Comparison of ENCODE assay signal across 1 cellular context in the genomic region with DNA sequence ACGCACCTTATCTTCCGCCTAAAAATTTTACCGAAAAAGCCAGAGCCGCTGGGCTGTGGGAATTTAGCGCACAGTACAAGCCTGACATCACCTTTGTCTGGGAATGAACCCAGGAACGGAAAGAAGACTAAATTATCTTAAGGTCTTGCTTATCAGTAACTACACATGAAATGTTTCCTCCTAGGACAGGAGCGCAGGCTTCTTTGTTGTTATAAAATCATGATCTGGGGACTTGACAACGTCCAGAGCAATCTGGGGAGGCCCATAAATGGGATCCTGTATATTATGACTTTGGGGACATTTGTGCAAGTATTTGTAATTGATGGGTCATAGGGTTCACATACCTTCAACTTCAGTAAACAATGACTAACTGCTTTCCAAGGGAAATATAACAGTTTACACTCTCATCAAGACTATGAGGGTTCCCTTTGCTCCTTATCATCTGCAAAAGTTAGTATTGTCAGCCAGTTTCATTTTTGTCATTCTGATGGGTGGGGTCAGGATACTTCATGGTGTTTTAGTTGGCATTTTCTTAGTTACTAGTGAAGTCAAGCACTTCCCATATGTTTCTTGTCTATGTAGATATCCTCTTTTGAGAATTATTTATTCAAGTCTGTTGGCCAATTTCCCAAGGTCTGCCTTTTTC.
TF ChIP-seq lines count a peak whose summit lies in the region.

No MANE protein-coding gene starts in this region.

TF ChIP-seq in HepG2, 621 proteins besides CTCF, POLR2A, EP300 and RAD21 (continued from another document and continues in another):
- TF ChIP-seq, protein P1, sequence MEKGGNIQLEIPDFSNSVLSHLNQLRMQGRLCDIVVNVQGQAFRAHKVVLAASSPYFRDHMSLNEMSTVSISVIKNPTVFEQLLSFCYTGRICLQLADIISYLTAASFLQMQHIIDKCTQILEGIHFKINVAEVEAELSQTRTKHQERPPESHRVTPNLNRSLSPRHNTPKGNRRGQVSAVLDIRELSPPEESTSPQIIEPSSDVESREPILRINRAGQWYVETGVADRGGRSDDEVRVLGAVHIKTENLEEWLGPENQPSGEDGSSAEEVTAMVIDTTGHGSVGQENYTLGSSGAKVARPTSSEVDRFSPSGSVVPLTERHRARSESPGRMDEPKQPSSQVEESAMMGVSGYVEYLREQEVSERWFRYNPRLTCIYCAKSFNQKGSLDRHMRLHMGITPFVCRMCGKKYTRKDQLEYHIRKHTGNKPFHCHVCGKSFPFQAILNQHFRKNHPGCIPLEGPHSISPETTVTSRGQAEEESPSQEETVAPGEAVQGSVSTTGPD (CRISPR knock-in tag; IDR thresholded peaks at IDR 0.05): no peak
- peak; percentile 48 to 93; a peak in 3 of 4 replicates for TF ChIP-seq NR2F1 (CRISPR knock-in tag; IDR thresholded peaks at IDR 0.05)
- no peak for TF ChIP-seq RAD51 (IDR thresholded peaks at IDR 0.05; ENCODE audit: borderline replicate concordance)
- no peak for TF ChIP-seq ZNF12 (CRISPR knock-in tag; IDR thresholded peaks at IDR 0.05)
- TF ChIP-seq, protein P2, sequence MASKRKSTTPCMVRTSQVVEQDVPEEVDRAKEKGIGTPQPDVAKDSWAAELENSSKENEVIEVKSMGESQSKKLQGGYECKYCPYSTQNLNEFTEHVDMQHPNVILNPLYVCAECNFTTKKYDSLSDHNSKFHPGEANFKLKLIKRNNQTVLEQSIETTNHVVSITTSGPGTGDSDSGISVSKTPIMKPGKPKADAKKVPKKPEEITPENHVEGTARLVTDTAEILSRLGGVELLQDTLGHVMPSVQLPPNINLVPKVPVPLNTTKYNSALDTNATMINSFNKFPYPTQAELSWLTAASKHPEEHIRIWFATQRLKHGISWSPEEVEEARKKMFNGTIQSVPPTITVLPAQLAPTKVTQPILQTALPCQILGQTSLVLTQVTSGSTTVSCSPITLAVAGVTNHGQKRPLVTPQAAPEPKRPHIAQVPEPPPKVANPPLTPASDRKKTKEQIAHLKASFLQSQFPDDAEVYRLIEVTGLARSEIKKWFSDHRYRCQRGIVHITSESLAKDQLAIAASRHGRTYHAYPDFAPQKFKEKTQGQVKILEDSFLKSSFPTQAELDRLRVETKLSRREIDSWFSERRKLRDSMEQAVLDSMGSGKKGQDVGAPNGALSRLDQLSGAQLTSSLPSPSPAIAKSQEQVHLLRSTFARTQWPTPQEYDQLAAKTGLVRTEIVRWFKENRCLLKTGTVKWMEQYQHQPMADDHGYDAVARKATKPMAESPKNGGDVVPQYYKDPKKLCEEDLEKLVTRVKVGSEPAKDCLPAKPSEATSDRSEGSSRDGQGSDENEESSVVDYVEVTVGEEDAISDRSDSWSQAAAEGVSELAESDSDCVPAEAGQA (IDR thresholded peaks at IDR 0.05; ENCODE audit: low read depth): no peak
- TF ChIP-seq, protein P2 (CRISPR knock-in tag; IDR thresholded peaks at IDR 0.05; ENCODE audit: borderline replicate concordance): no peak
- TF ChIP-seq BORCS8-MEF2B (CRISPR knock-in tag; IDR thresholded peaks at IDR 0.05): no peak
- TF ChIP-seq, protein P3, sequence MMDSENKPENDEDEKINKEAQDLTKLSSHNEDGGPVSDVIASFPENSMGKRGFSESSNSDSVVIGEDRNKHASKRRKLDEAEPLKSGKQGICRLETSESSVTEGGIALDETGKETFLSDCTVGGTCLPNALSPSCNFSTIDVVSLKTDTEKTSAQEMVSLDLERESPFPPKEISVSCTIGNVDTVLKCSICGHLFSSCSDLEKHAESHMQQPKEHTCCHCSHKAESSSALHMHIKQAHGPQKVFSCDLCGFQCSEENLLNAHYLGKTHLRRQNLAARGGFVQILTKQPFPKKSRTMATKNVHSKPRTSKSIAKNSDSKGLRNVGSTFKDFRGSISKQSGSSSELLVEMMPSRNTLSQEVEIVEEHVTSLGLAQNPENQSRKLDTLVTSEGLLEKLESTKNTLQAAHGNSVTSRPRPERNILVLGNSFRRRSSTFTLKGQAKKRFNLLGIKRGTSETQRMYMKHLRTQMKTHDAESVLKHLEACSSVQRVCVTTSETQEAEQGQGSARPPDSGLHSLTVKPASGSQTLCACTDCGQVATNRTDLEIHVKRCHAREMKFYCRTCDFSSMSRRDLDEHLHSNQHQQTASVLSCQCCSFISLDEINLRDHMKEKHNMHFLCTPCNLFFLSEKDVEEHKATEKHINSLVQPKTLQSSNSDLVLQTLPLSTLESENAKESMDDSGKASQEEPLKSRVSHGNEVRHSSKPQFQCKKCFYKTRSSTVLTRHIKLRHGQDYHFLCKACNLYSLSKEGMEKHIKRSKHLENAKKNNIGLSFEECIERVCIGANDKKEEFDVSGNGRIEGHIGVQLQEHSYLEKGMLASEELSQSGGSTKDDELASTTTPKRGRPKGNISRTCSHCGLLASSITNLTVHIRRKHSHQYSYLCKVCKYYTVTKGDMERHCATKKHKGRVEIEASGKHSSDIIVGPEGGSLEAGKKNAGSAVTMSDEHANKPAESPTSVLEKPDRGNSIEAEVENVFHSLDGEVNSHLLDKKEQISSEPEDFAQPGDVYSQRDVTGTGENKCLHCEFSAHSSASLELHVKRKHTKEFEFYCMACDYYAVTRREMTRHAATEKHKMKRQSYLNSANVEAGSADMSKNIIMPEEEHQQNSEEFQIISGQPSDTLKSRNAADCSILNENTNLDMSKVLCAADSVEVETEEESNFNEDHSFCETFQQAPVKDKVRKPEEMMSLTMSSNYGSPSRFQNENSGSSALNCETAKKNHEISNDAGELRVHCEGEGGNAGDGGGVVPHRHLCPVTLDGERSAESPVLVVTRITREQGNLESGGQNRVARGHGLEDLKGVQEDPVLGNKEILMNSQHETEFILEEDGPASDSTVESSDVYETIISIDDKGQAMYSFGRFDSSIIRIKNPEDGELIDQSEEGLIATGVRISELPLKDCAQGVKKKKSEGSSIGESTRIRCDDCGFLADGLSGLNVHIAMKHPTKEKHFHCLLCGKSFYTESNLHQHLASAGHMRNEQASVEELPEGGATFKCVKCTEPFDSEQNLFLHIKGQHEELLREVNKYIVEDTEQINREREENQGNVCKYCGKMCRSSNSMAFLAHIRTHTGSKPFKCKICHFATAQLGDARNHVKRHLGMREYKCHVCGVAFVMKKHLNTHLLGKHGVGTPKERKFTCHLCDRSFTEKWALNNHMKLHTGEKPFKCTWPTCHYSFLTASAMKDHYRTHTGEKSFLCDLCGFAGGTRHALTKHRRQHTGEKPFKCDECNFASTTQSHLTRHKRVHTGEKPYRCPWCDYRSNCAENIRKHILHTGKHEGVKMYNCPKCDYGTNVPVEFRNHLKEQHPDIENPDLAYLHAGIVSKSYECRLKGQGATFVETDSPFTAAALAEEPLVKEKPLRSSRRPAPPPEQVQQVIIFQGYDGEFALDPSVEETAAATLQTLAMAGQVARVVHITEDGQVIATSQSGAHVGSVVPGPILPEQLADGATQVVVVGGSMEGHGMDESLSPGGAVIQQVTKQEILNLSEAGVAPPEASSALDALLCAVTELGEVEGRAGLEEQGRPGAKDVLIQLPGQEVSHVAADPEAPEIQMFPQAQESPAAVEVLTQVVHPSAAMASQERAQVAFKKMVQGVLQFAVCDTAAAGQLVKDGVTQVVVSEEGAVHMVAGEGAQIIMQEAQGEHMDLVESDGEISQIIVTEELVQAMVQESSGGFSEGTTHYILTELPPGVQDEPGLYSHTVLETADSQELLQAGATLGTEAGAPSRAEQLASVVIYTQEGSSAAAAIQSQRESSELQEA (CRISPR knock-in tag; IDR thresholded peaks at IDR 0.05; ENCODE audit: not compliant biosample characterization): no peak
- TF ChIP-seq, protein P4, sequence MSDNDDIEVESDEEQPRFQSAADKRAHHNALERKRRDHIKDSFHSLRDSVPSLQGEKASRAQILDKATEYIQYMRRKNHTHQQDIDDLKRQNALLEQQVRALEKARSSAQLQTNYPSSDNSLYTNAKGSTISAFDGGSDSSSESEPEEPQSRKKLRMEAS (IDR thresholded peaks at IDR 0.05): 0 out of 2 replicates have a peak, but pooled peaks have one; percentile 7
- TF ChIP-seq REPIN1 (CRISPR knock-in tag; IDR thresholded peaks at IDR 0.05; ENCODE audit: borderline replicate concordance, low read depth): no peak
- TF ChIP-seq ZNF431 (CRISPR knock-in tag; IDR thresholded peaks at IDR 0.05; ENCODE audit: borderline replicate concordance, low read depth): no peak
- TF ChIP-seq FOSL2 (CRISPR knock-in tag; IDR thresholded peaks at IDR 0.05): peak; percentile 50; the same call in 1 of the 2 replicates
- no peak for TF ChIP-seq STAT5B (CRISPR knock-in tag; IDR thresholded peaks at IDR 0.05)
- no peak for TF ChIP-seq SRY (CRISPR knock-in tag; IDR thresholded peaks at IDR 0.05)
- no peak for TF ChIP-seq FIP1L1 (IDR thresholded peaks at IDR 0.05; ENCODE audit: borderline replicate concordance, insufficient read depth, low read depth, low read length)
- no peak for TF ChIP-seq ZNF235 (CRISPR knock-in tag; IDR thresholded peaks at IDR 0.05; ENCODE audit: borderline replicate concordance)
- no peak for TF ChIP-seq GTF2F1 (IDR thresholded peaks at IDR 0.05; ENCODE audit: low read length)
- no peak for TF ChIP-seq ZNF792 (CRISPR knock-in tag; IDR thresholded peaks at IDR 0.05)
- TF ChIP-seq, protein P5, sequence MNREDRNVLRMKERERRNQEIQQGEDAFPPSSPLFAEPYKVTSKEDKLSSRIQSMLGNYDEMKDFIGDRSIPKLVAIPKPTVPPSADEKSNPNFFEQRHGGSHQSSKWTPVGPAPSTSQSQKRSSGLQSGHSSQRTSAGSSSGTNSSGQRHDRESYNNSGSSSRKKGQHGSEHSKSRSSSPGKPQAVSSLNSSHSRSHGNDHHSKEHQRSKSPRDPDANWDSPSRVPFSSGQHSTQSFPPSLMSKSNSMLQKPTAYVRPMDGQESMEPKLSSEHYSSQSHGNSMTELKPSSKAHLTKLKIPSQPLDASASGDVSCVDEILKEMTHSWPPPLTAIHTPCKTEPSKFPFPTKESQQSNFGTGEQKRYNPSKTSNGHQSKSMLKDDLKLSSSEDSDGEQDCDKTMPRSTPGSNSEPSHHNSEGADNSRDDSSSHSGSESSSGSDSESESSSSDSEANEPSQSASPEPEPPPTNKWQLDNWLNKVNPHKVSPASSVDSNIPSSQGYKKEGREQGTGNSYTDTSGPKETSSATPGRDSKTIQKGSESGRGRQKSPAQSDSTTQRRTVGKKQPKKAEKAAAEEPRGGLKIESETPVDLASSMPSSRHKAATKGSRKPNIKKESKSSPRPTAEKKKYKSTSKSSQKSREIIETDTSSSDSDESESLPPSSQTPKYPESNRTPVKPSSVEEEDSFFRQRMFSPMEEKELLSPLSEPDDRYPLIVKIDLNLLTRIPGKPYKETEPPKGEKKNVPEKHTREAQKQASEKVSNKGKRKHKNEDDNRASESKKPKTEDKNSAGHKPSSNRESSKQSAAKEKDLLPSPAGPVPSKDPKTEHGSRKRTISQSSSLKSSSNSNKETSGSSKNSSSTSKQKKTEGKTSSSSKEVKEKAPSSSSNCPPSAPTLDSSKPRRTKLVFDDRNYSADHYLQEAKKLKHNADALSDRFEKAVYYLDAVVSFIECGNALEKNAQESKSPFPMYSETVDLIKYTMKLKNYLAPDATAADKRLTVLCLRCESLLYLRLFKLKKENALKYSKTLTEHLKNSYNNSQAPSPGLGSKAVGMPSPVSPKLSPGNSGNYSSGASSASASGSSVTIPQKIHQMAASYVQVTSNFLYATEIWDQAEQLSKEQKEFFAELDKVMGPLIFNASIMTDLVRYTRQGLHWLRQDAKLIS (CRISPR knock-in tag; IDR thresholded peaks at IDR 0.05): no peak
- TF ChIP-seq, protein P6, sequence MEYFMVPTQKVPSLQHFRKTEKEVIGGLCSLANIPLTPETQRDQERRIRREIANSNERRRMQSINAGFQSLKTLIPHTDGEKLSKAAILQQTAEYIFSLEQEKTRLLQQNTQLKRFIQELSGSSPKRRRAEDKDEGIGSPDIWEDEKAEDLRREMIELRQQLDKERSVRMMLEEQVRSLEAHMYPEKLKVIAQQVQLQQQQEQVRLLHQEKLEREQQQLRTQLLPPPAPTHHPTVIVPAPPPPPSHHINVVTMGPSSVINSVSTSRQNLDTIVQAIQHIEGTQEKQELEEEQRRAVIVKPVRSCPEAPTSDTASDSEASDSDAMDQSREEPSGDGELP (IDR thresholded peaks at IDR 0.05; ENCODE audit: borderline replicate concordance, low read depth): no peak
- TF ChIP-seq, protein P7, sequence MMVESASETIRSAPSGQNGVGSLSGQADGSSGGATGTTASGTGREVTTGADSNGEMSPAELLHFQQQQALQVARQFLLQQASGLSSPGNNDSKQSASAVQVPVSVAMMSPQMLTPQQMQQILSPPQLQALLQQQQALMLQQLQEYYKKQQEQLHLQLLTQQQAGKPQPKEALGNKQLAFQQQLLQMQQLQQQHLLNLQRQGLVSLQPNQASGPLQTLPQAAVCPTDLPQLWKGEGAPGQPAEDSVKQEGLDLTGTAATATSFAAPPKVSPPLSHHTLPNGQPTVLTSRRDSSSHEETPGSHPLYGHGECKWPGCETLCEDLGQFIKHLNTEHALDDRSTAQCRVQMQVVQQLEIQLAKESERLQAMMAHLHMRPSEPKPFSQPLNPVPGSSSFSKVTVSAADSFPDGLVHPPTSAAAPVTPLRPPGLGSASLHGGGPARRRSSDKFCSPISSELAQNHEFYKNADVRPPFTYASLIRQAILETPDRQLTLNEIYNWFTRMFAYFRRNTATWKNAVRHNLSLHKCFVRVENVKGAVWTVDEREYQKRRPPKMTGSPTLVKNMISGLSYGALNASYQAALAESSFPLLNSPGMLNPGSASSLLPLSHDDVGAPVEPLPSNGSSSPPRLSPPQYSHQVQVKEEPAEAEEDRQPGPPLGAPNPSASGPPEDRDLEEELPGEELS (CRISPR knock-in tag; IDR thresholded peaks at IDR 0.05): 0 out of 2 replicates have a peak, but pooled peaks have one; percentile 4
- no peak for TF ChIP-seq SNAI1 (CRISPR knock-in tag; IDR thresholded peaks at IDR 0.05; ENCODE audit: borderline replicate concordance)
